1 cellular context compared by ENCODE assay signal in genomic region chr1:230772457-230773395, GRCh38.
TF ChIP-seq lines count a peak whose summit lies in the region.

No MANE protein-coding gene starts in this region.

TF ChIP-seq in GM23338, 12 proteins besides CTCF, POLR2A, EP300 and RAD21 (continued from another document):
- no peak for TF ChIP-seq POLR2AphosphoS5 (IDR thresholded peaks at IDR 0.05; ENCODE audit: low read depth)
- TF ChIP-seq ZNF331 (CRISPR knock-in tag; IDR thresholded peaks at IDR 0.05; ENCODE audit: low read depth): no peak
- TF ChIP-seq CREB1 (CRISPR knock-in tag; IDR thresholded peaks at IDR 0.05; ENCODE audit: low read depth): no peak
- TF ChIP-seq STAT1 (IDR thresholded peaks at IDR 0.05; ENCODE audit: unreplicated experiment): no peak
TF ChIP-seq in GM23338: peak in this region for 0.
